23 cellular contexts compared by ENCODE assay signal in the genomic region with DNA sequence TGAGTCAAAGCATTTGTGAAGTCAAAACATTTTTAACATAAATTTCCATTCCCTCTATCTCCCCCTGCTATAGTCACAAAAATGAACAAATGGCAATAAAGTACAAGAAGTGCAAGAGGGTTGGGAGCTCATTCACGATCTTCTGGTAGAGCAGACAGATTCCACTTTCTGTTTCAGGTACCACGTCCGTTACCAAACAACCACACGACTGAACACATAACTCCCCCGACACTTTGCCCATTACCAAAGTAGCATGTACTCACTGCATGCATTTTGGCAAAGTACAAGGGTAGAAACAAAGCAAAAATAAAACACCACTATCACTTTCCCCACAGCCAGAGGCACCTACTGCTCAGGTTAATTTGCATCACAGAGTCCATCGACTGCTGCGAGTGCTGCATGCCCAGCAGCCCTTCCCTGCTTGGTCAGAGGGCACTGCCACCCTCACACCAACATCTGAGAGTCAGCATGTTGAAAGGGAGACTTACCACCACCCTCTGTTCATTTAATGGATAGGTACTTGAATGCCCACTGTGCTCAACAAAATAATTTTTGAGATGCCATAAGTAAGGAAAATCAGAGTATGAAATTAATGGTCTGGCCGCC.
DNase-seq lines count a peak whose midpoint lies in the region; ATAC-seq, FAIRE-seq and TF ChIP-seq lines count a peak whose summit lies in the region.
"Had no signal": no experiment of that assay in that cellular context is flagged by ENCODE, and none has a peak within 500 bp of the region (broad histone marks: within the 10 kb centered on the region; RNA-seq: fewer than 3 reads in every experiment).

No MANE protein-coding gene starts in this region.

- H3K79me2 ChIP-seq in H1 (ENCODE audit: control insufficient read depth in 1 of 2, insufficient read depth in 2 of 2, low read length in 2 of 2) (no peaks in the 10 kb centered on the region), hepatocyte (no peaks in the 10 kb centered on the region)

- H3K23me2 ChIP-seq in H1 (ENCODE audit: low read depth, low read length): no peaks in the 10 kb centered on the region

- H4K8ac ChIP-seq in H1 (ENCODE audit: extremely low read depth, insufficient read depth, low read length): no peak overlapping the region

- no peaks in the 10 kb centered on the region for H3K79me1 ChIP-seq in H1 (ENCODE audit: low read depth, low read length)

- no peak overlapping the region for H3K4ac ChIP-seq in H1 (replicated peaks; ENCODE audit: insufficient read length, low read depth, low read length)

- H3K18ac ChIP-seq in H1 (ENCODE audit: extremely low read depth, low read length): no peak overlapping the region

- no peak overlapping the region for H3K56ac ChIP-seq in H1 (replicated peaks; ENCODE audit: insufficient read length, low read depth, low read length)

- no peak overlapping the region for H2AK5ac ChIP-seq in H1 (ENCODE audit: low read depth, low read length)

- FAIRE-seq in H1 (lab: Jason Lieb, UNC): no peak
- FAIRE-seq: GM19239, islet of Langerhans had no signal

- TF ChIP-seq POLR2A in H1 (IDR thresholded peaks at IDR 0.05; ENCODE audit: control extremely low read depth in 1 of 2, low read depth in 2 of 2, low read length in 2 of 2) (no peak), sigmoid colon (IDR thresholded peaks at IDR 0.05) (no peak)

- no peaks in the 10 kb centered on the region for H3K36me3 Mint-ChIP-seq in activated CD8-positive, alpha-beta memory T cell treated with anti-CD3 and anti-CD28 coated beads, Interleukin-2, amount 10 ng/mL, durations not matched to agents 7 days and 5 days
- H3K36me3 Mint-ChIP-seq in T-helper 17 cell (ENCODE audit: low read depth): peaks cover 3% of the 10 kb centered on the region
- H3K36me3 Mint-ChIP-seq: activated naive CD4-positive, alpha-beta T cell treated with anti-CD3 and anti-CD28 coated beads, Interleukin-2, amount 50 U/mL, for 72 hours; memory B cell; stimulated activated effector memory CD8-positive, alpha-beta T cell treated with anti-CD3 and anti-CD28 coated beads, Interleukin-12 subunit alpha, Interleukin-12 subunit beta, amount 100 ng/mL, for 72 hours had no signal

- H3K4me3 Mint-ChIP-seq in activated CD8-positive, alpha-beta memory T cell treated with anti-CD3 and anti-CD28 coated beads, Interleukin-2, amount 10 ng/mL, durations not matched to agents 7 days and 5 days: peak overlapping the region; percentile 47
- H3K4me3 Mint-ChIP-seq in T-helper 17 cell: peak overlapping the region; percentile 86
- H3K4me3 Mint-ChIP-seq: memory B cell; nephron progenitor cell; stimulated activated effector memory CD8-positive, alpha-beta T cell treated with anti-CD3 and anti-CD28 coated beads, Interleukin-12 subunit alpha, Interleukin-12 subunit beta, amount 100 ng/mL, for 72 hours had no signal

- H3K27ac ChIP-seq in H1 (ENCODE audit: low read depth, low read length) (no peak overlapping the region), sigmoid colon (peak overlapping the region; percentile 23 to 75 (median 52)), hepatocyte (no peak overlapping the region)
- H3K27ac ChIP-seq: BLaER1 treated with 17β-estradiol and CSF1 and Interleukin-3, amounts not matched to agents 10 nM and 100 nM; breast epithelium; esophagus squamous epithelium; psoas muscle; upper lobe of right lung; WERI-Rb-1 had no signal

- H2AFZ ChIP-seq in H1 (ENCODE audit: low read length) (no peak overlapping the region), hepatocyte (no peak overlapping the region)

- H2BK120ac ChIP-seq in H1 (replicated peaks; ENCODE audit: low read depth, low read length): no peak overlapping the region

- intact Hi-C loops in sigmoid colon (cut with DNase I): loop anchor here (2.0 to 5.0 kb wide), 3 partner anchors 37 to 157 kb away; no protein-coding TSS in a partner anchor

- POLR2A ChIA-PET in H1 (lab: Charles Lee; ENCODE audit: partially characterized antibody): no interaction called here

- H4K20me1 ChIP-seq in H1 (replicated peaks in 1 of 2; ENCODE audit: control insufficient read depth in 1 of 2, insufficient read depth in 2 of 2, low read length in 2 of 2) (no peaks in the 10 kb centered on the region), hepatocyte (ENCODE audit: insufficient read depth, poor library complexity, severe bottlenecking) (no peaks in the 10 kb centered on the region)
- H4K20me1 ChIP-seq: BLaER1 treated with 17β-estradiol and CSF1 and Interleukin-3, amounts not matched to agents 10 nM and 100 nM had no signal

- no peak overlapping the region for H3K14ac ChIP-seq in H1 (ENCODE audit: insufficient read length)

- H4K5ac ChIP-seq in H1 (ENCODE audit: insufficient read length, low read depth, low read length): no peak overlapping the region

- peak; percentile 60 for ATAC-seq in activated CD8-positive, alpha-beta memory T cell treated with anti-CD3 and anti-CD28 coated beads, Interleukin-2, amount 10 ng/mL, durations not matched to agents 7 days and 5 days
- ATAC-seq in T-helper 17 cell (no peak), HG02588 (IDR thresholded peaks at IDR 0.05; ENCODE audit: unreplicated experiment) (no peak)
- ATAC-seq: psoas muscle; stimulated activated effector memory CD8-positive, alpha-beta T cell treated with anti-CD3 and anti-CD28 coated beads, Interleukin-12 subunit alpha, Interleukin-12 subunit beta, amount 100 ng/mL, for 72 hours; upper lobe of right lung had no signal

- H2BK12ac ChIP-seq in H1 (ENCODE audit: low read depth, low read length): no peak overlapping the region

- no peak overlapping the region for H2BK20ac ChIP-seq in H1 (ENCODE audit: low read length)

- H3K4me3 ChIP-seq in H1 (ENCODE audit: extremely low read depth in 1 of 4, insufficient read depth in 2 of 4, low read depth in 3 of 4, low read length in 4 of 4): no peak overlapping the region
- no peak overlapping the region for H3K4me3 ChIP-seq in sigmoid colon
- H3K4me3 ChIP-seq in hepatocyte: no peak overlapping the region
- H3K4me3 ChIP-seq: BLaER1 treated with 17β-estradiol and CSF1 and Interleukin-3, amounts not matched to agents 10 nM and 100 nM; breast epithelium; esophagus squamous epithelium; psoas muscle; upper lobe of right lung had no signal

- no peak overlapping the region for H3K9ac ChIP-seq in H1 (replicated peaks in 1 of 4; ENCODE audit: extremely low read depth in 1 of 4, low read depth in 3 of 4, low read length in 3 of 4)
- H3K9ac ChIP-seq: BLaER1 treated with 17β-estradiol and CSF1 and Interleukin-3, amounts not matched to agents 10 nM and 100 nM had no signal

- H2BK15ac ChIP-seq in H1 (ENCODE audit: low read length): no peak overlapping the region

- no peaks in the 10 kb centered on the region for H3K9me2 ChIP-seq in hepatocyte (replicated peaks; ENCODE audit: insufficient read depth)

- H3K4me2 ChIP-seq in H1 (ENCODE audit: insufficient read depth in 1 of 2, low read depth in 2 of 2, low read length in 2 of 2) (peak overlapping the region; percentile 31 to 51; a peak in 2 of 4 replicates), hepatocyte (no peak overlapping the region)
- H3K4me2 ChIP-seq: BLaER1 treated with 17β-estradiol and CSF1 and Interleukin-3, amounts not matched to agents 10 nM and 100 nM had no signal

- no peak overlapping the region for H4K91ac ChIP-seq in H1 (replicated peaks; ENCODE audit: insufficient read length, low read length)

- H3K4me1 ChIP-seq in H1 (replicated peaks in 1 of 4; ENCODE audit: control insufficient read depth in 3 of 4, insufficient read depth in 4 of 4, low read length in 3 of 4) (peaks cover 0 to 5% (median 1%) of the 10 kb centered on the region in 4 experiments; a peak in 4 of 7 replicates), sigmoid colon (peaks cover 0 to 32% (median 27%) of the 10 kb centered on the region in 4 donors), hepatocyte (ENCODE audit: insufficient read depth) (no peaks in the 10 kb centered on the region)
- H3K4me1 ChIP-seq: BLaER1 treated with 17β-estradiol and CSF1 and Interleukin-3, amounts not matched to agents 10 nM and 100 nM; breast epithelium; esophagus squamous epithelium; psoas muscle; upper lobe of right lung had no signal

- peak; percentile 43 for DNase-seq in activated CD8-positive, alpha-beta memory T cell treated with anti-CD3 and anti-CD28 coated beads, Interleukin-2, amount 10 ng/mL, durations not matched to agents 7 days and 5 days
- no peak for DNase-seq in activated CD8-positive, alpha-beta memory T cell treated with anti-CD3 and anti-CD28 coated beads, Interleukin-2, amount 50 U/mL, for 4 hours
- no peak for DNase-seq in T-helper 17 cell
- DNase-seq in H1 (ENCODE audit: low read depth in 1 of 2, low spot score in 2 of 2): no peak
- no peak for DNase-seq in sigmoid colon
- no peak for DNase-seq in hepatocyte (ENCODE audit: low spot score)
- DNase-seq in RKO (ENCODE audit: low spot score): no peak
- DNase-seq: dermis blood vessel endothelial cell, esophagus squamous epithelium, NCI-H1436 treated with DMSO at 0.1 percent for 48 hours, nephron progenitor cell, psoas muscle, SHP77, upper lobe of right lung, WERI-Rb-1 had no signal

- no peak overlapping the region for H3K27ac Mint-ChIP-seq in activated CD8-positive, alpha-beta memory T cell treated with anti-CD3 and anti-CD28 coated beads, Interleukin-2, amount 10 ng/mL, durations not matched to agents 7 days and 5 days
- H3K27ac Mint-ChIP-seq in T-helper 17 cell: peak overlapping the region; percentile 32
- H3K27ac Mint-ChIP-seq: memory B cell; nephron progenitor cell; stimulated activated effector memory CD8-positive, alpha-beta T cell treated with anti-CD3 and anti-CD28 coated beads, Interleukin-12 subunit alpha, Interleukin-12 subunit beta, amount 100 ng/mL, for 72 hours had no signal

- TF ChIP-seq CTCF in H1 (IDR thresholded peaks at IDR 0.05; ENCODE audit: control extremely low read depth in 1 of 3, insufficient read depth in 1 of 3, low read depth in 1 of 3, low read length in 3 of 3) (no peak), sigmoid colon (IDR thresholded peaks at IDR 0.05) (no peak), hepatocyte (IDR thresholded peaks at IDR 0.05; ENCODE audit: poor library complexity) (no peak)

- CTCF ChIA-PET in activated CD8-positive, alpha-beta memory T cell treated with anti-CD3 and anti-CD28 coated beads, Interleukin-2, amount 10 ng/mL, durations not matched to agents 7 days and 5 days (lab: Charles Lee): no interaction called here
- CTCF ChIA-PET in H1 (lab: Charles Lee; ENCODE audit: partially characterized antibody): interaction anchor here (0.8 kb wide), 1 partner anchor 488 kb away, joined by 3 read pairs; no protein-coding TSS in a partner anchor

- H3K27me3 ChIP-seq in H1 (replicated peaks in 1 of 4; ENCODE audit: control insufficient read depth in 3 of 4, extremely low read depth in 1 of 4, insufficient read depth in 3 of 4, low read length in 3 of 4): no peaks in the 10 kb centered on the region
- no peaks in the 10 kb centered on the region for H3K27me3 ChIP-seq in sigmoid colon
- H3K27me3 ChIP-seq in hepatocyte: no peaks in the 10 kb centered on the region
- H3K27me3 ChIP-seq: BLaER1 treated with 17β-estradiol and CSF1 and Interleukin-3, amounts not matched to agents 10 nM and 100 nM; breast epithelium; esophagus squamous epithelium; upper lobe of right lung had no signal

- H2BK5ac ChIP-seq in H1 (ENCODE audit: low read depth, low read length): no peak overlapping the region

- no peak for TF ChIP-seq RAD21 in H1 (IDR thresholded peaks at IDR 0.05 in 1 of 2, conservative IDR thresholded peaks at IDR 0.05 in 1 of 2; ENCODE audit: low read depth in 2 of 2, low read length in 2 of 2)

- TF ChIP-seq EP300 in H1 (IDR thresholded peaks at IDR 0.05; ENCODE audit: borderline replicate concordance in 1 of 2, low read depth in 2 of 2, low read length in 2 of 2) (no peak), sigmoid colon (IDR thresholded peaks at IDR 0.05) (no peak)

- 65% methylated on average over 8 of the region's 8 CpGs; no CpG with 5 or more reads in 1 of the 2 experiments for WGBS in H1 (ENCODE audit: extremely low coverage in 1 of 2, insufficient coverage in 1 of 2, insufficient read length in 1 of 2, insufficient replicate concordance in 2 of 2, low coverage in 1 of 2, low lambda C conversion rate in 2 of 2, missing lambda C conversion rate in 1 of 2), 2 experiments
- 29 to 69% methylated on average over 8 of the region's 8 CpGs for WGBS in sigmoid colon, 2 donors
- WGBS in hepatocyte (ENCODE audit: low lambda C conversion rate, missing lambda C conversion rate): 84% methylated on average over 8 of the region's 8 CpGs

- H3K9me3 ChIP-seq in T-helper 17 cell (ENCODE audit: control insufficient read depth, low read length, poor library complexity, severe bottlenecking): no peaks in the 10 kb centered on the region
- H3K9me3 ChIP-seq in H1 (ENCODE audit: insufficient read depth in 2 of 2, low read depth in 1 of 2, low read length in 1 of 2): no peaks in the 10 kb centered on the region
- no peaks in the 10 kb centered on the region for H3K9me3 ChIP-seq in sigmoid colon
- H3K9me3 ChIP-seq in hepatocyte (ENCODE audit: low read depth): no peaks in the 10 kb centered on the region
- H3K9me3 ChIP-seq: BLaER1 treated with 17β-estradiol and CSF1 and Interleukin-3, amounts not matched to agents 10 nM and 100 nM; breast epithelium; esophagus squamous epithelium; psoas muscle; upper lobe of right lung had no signal

- H3K36me3 ChIP-seq in H1 (ENCODE audit: control insufficient read depth in 2 of 4, insufficient read depth in 4 of 4, low read length in 3 of 4) (no peaks in the 10 kb centered on the region), sigmoid colon (no peaks in the 10 kb centered on the region), hepatocyte (replicated peaks; ENCODE audit: insufficient read depth, low read depth) (no peaks in the 10 kb centered on the region)
- H3K36me3 ChIP-seq: BLaER1 treated with 17β-estradiol and CSF1 and Interleukin-3, amounts not matched to agents 10 nM and 100 nM; breast epithelium; esophagus squamous epithelium; upper lobe of right lung; WERI-Rb-1 had no signal

- peaks cover 8% of the 10 kb centered on the region for H3K27me3 Mint-ChIP-seq in activated CD8-positive, alpha-beta memory T cell treated with anti-CD3 and anti-CD28 coated beads, Interleukin-2, amount 10 ng/mL, durations not matched to agents 7 days and 5 days
- H3K27me3 Mint-ChIP-seq in T-helper 17 cell: peaks cover 17% of the 10 kb centered on the region

- peaks cover 11% of the 10 kb centered on the region for H3K4me1 Mint-ChIP-seq in activated CD8-positive, alpha-beta memory T cell treated with anti-CD3 and anti-CD28 coated beads, Interleukin-2, amount 10 ng/mL, durations not matched to agents 7 days and 5 days
- peaks cover 13% of the 10 kb centered on the region for H3K4me1 Mint-ChIP-seq in T-helper 17 cell
- H3K4me1 Mint-ChIP-seq: memory B cell; stimulated activated effector memory CD8-positive, alpha-beta T cell treated with anti-CD3 and anti-CD28 coated beads, Interleukin-12 subunit alpha, Interleukin-12 subunit beta, amount 100 ng/mL, for 72 hours had no signal

- H3K9me3 Mint-ChIP-seq in activated CD8-positive, alpha-beta memory T cell treated with anti-CD3 and anti-CD28 coated beads, Interleukin-2, amount 10 ng/mL, durations not matched to agents 7 days and 5 days (ENCODE audit: low read depth): no peaks in the 10 kb centered on the region
- H3K9me3 Mint-ChIP-seq: activated naive CD4-positive, alpha-beta T cell treated with anti-CD3 and anti-CD28 coated beads, Interleukin-2, amount 50 U/mL, for 72 hours; memory B cell; nephron progenitor cell; stimulated activated effector memory CD8-positive, alpha-beta T cell treated with anti-CD3 and anti-CD28 coated beads, Interleukin-12 subunit alpha, Interleukin-12 subunit beta, amount 100 ng/mL, for 72 hours had no signal

- no peak overlapping the region for H3K23ac ChIP-seq in H1 (ENCODE audit: insufficient read length)

Comparison
In these comparisons a context has a peak if more than half of its experiments do, and no peak if none do; other contexts are left out.
1. H3K27ac ChIP-seq: peak in sigmoid colon (4 of 4); none in H1 (single experiment) and hepatocyte (single experiment).